Comparison of ENCODE assay signal across 8 cellular contexts in genomic region chr22:50507421-50507990, GRCh38. TPM values are rescaled to one million over a fixed set of nuclear protein-coding genes. Genes with fewer than 3 reads are reported as not detected.
DNase-seq lines count a peak whose midpoint lies in the region; ATAC-seq, FAIRE-seq and TF ChIP-seq lines count a peak whose summit lies in the region.

A gene with protein sequence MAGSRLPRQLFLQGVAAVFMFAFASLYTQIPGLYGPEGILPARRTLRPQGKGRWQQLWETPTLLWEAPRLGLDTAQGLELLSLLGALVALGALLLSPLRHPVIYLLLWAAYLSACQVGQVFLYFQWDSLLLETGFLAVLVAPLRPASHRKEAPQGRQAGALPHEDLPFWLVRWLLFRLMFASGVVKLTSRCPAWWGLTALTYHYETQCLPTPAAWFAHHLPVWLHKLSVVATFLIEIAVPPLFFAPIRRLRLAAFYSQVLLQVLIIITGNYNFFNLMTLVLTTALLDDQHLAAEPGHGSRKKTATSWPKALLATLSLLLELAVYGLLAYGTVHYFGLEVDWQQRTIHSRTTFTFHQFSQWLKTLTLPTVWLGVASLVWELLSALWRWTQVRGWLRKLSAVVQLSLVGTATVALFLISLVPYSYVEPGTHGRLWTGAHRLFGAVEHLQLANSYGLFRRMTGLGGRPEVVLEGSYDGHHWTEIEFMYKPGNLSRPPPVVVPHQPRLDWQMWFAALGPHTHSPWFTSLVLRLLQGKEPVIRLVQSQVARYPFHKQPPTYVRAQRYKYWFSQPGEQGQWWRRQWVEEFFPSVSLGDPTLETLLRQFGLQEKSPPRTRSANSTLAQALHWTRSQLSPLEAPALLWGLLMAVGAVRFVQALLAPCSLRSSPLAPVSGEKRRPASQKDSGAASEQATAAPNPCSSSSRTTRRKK (minus strand): TSS chr22:50507702. CDS start chr22:50507675, 27 bp downstream.

- H4K91ac ChIP-seq in H1 (replicated peaks; ENCODE audit: insufficient read length, low read length), result peak within 1 kb of the TSS; percentile 96

- H2BK20ac ChIP-seq in H1 (ENCODE audit: low read length), result no peak within 1 kb of the TSS

- peak within 1 kb of the TSS; percentile 100 for H4K8ac ChIP-seq in H1 (ENCODE audit: extremely low read depth, insufficient read depth, low read length)

- H3K36me3 ChIP-seq in H1 (ENCODE audit: control insufficient read depth in 2 of 4, insufficient read depth in 4 of 4, low read length in 3 of 4) (peaks cover 0 to 15% (median 0%) of the 10 kb centered on the region in 4 experiments; a peak in 3 of 8 replicates), mucosa of descending colon (ENCODE audit: low read depth) (peaks cover 6% of the 10 kb centered on the region)

- peaks cover 0 to 21% of the 10 kb centered on the region in 2 experiments for H4K20me1 ChIP-seq in H1 (replicated peaks in 1 of 2; ENCODE audit: control insufficient read depth in 1 of 2, insufficient read depth in 2 of 2, low read length in 2 of 2)

- no peak for TF ChIP-seq RAD21 in H1 (IDR thresholded peaks at IDR 0.05 in 1 of 2, conservative IDR thresholded peaks at IDR 0.05 in 1 of 2; ENCODE audit: low read depth in 2 of 2, low read length in 2 of 2)

- CTCF ChIA-PET in activated CD8-positive, alpha-beta memory T cell treated with anti-CD3 and anti-CD28 coated beads for 36 hours (lab: Charles Lee), result interaction anchor here (0.6 to 2.8 kb wide), 9 partner anchors 10 to 126 kb away, joined by 3 to 32 read pairs (median 4); partner anchors contain the start of genes SCO2 and SYCE3
- CTCF ChIA-PET in H1 (lab: Charles Lee; ENCODE audit: partially characterized antibody), result interaction anchor here (0.8 to 2.7 kb wide), 3 partner anchors 10 to 18 kb away, joined by 3 to 22 read pairs (median 4); partner anchors contain the start of gene SCO2

- no peak within 1 kb of the TSS for H2BK120ac ChIP-seq in H1 (replicated peaks; ENCODE audit: low read depth, low read length)

- TF ChIP-seq POLR2A in GM12892 (IDR thresholded peaks at IDR 0.05; ENCODE audit: low read depth, low read length), result peak; percentile 54; the same call in 1 of the 2 replicates
- TF ChIP-seq POLR2A in H1 (IDR thresholded peaks at IDR 0.05; ENCODE audit: control extremely low read depth in 1 of 2, low read depth in 2 of 2, low read length in 2 of 2), result no peak

- no peak within 1 kb of the TSS for H2BK12ac ChIP-seq in H1 (ENCODE audit: low read depth, low read length)

- H3K18ac ChIP-seq in H1 (ENCODE audit: extremely low read depth, low read length), result peak within 1 kb of the TSS; percentile 95

- WGBS in H1 (ENCODE audit: extremely low coverage in 1 of 2, insufficient coverage in 1 of 2, insufficient read length in 1 of 2, insufficient replicate concordance in 2 of 2, low coverage in 1 of 2, low lambda C conversion rate in 2 of 2, missing lambda C conversion rate in 1 of 2), 2 experiments, result 3% methylated on average over 8 of the region's 62 CpGs; no CpG with 5 or more reads in 1 of the 2 experiments

- TF ChIP-seq CTCF in H1 (IDR thresholded peaks at IDR 0.05; ENCODE audit: control extremely low read depth in 1 of 3, insufficient read depth in 1 of 3, low read depth in 1 of 3, low read length in 3 of 3), result no peak
- TF ChIP-seq CTCF in mucosa of descending colon (IDR thresholded peaks at IDR 0.05), result no peak

- peaks cover 2 to 8% (median 5%) of the 10 kb centered on the region in 4 experiments for H3K4me1 ChIP-seq in H1 (replicated peaks in 1 of 4; ENCODE audit: control insufficient read depth in 3 of 4, insufficient read depth in 4 of 4, low read length in 3 of 4)
- H3K4me1 ChIP-seq in mucosa of descending colon (ENCODE audit: low read depth), result peaks cover 19% of the 10 kb centered on the region

- no peak within 1 kb of the TSS for H3K4ac ChIP-seq in H1 (replicated peaks; ENCODE audit: insufficient read length, low read depth, low read length)

- no peak for TF ChIP-seq EP300 in H1 (IDR thresholded peaks at IDR 0.05; ENCODE audit: borderline replicate concordance in 1 of 2, low read depth in 2 of 2, low read length in 2 of 2)

- no peak within 1 kb of the TSS; the same call in 1 of the 2 replicates for H2BK15ac ChIP-seq in H1 (ENCODE audit: low read length)

- H3K9ac ChIP-seq in H1 (replicated peaks in 1 of 4; ENCODE audit: extremely low read depth in 1 of 4, low read depth in 3 of 4, low read length in 3 of 4), result peak within 1 kb of the TSS; percentile 92 to 98 (median 94)

- FAIRE-seq in GM12892 (lab: Jason Lieb, UNC), result no peak
- FAIRE-seq in H1 (lab: Jason Lieb, UNC), result no peak

- H2BK5ac ChIP-seq in H1 (ENCODE audit: low read depth, low read length), result peak within 1 kb of the TSS; percentile 98

- peak within 1 kb of the TSS; percentile 99 for H3K27ac ChIP-seq in H1 (ENCODE audit: low read depth, low read length)

- peak within 1 kb of the TSS; percentile 77 for H3K56ac ChIP-seq in H1 (replicated peaks; ENCODE audit: insufficient read length, low read depth, low read length)

- H3K14ac ChIP-seq in H1 (ENCODE audit: insufficient read length), result no peak within 1 kb of the TSS

- H3K9me3 ChIP-seq in H1 (ENCODE audit: insufficient read depth in 2 of 2, low read depth in 1 of 2, low read length in 1 of 2), result no peaks in the 10 kb centered on the region
- no peaks in the 10 kb centered on the region for H3K9me3 ChIP-seq in mucosa of descending colon

- peaks cover 0 to 24% of the 10 kb centered on the region in 2 experiments; a peak in 2 of 4 replicates for H3K79me2 ChIP-seq in H1 (ENCODE audit: control insufficient read depth in 1 of 2, insufficient read depth in 2 of 2, low read length in 2 of 2)

- no peaks in the 10 kb centered on the region for H3K27me3 ChIP-seq in H1 (replicated peaks in 1 of 4; ENCODE audit: control insufficient read depth in 3 of 4, extremely low read depth in 1 of 4, insufficient read depth in 3 of 4, low read length in 3 of 4)

- H4K5ac ChIP-seq in H1 (ENCODE audit: insufficient read length, low read depth, low read length), result peak within 1 kb of the TSS; percentile 99

- ATAC-seq in HG02642 (IDR thresholded peaks at IDR 0.05; ENCODE audit: poor library complexity, unreplicated experiment) (peak; percentile 66), mucosa of descending colon (peak; percentile 88)

- peak within 1 kb of the TSS; percentile 73 to 96 for H3K4me2 ChIP-seq in H1 (ENCODE audit: insufficient read depth in 1 of 2, low read depth in 2 of 2, low read length in 2 of 2)

- no peak within 1 kb of the TSS for H3K23ac ChIP-seq in H1 (ENCODE audit: insufficient read length)

- peaks cover 13% of the 10 kb centered on the region; the same call in 1 of the 2 replicates for H3K79me1 ChIP-seq in H1 (ENCODE audit: low read depth, low read length)

- no peak within 1 kb of the TSS for H2AK5ac ChIP-seq in H1 (ENCODE audit: low read depth, low read length)

- intact Hi-C loops in mucosa of descending colon (cut with DNase I, micrococcal nuclease), result no loop called here

- DNase-seq in GM12892 (ENCODE audit: insufficient read length) (peak; percentile 98), NCI-H2196 treated with DMSO at 0.1 percent for 48 hours (lab: John Stamatoyannopoulos, UW; ENCODE audit: unreplicated experiment) (peak; percentile 63), H1 (ENCODE audit: low read depth in 1 of 2, low spot score in 2 of 2) (peak in 1 of 2 experiments; percentile 92), mucosa of descending colon (peak; percentile 90 to 97 (median 96)), NCI-H2029 (lab: John Stamatoyannopoulos, UW) (no peak)
- peak; percentile 90 to 94 for DNase-seq in stimulated activated CD8-positive, alpha-beta memory T cell treated with anti-CD3 and anti-CD28 coated beads, Interleukin-2, amount 100 ng/mL, for 48 hours (ENCODE audit: low read depth in 2 of 2)

- peak within 1 kb of the TSS; percentile 98; the same call in 1 of the 2 replicates for H2AFZ ChIP-seq in H1 (ENCODE audit: low read length)

- POLR2A ChIA-PET in activated CD8-positive, alpha-beta memory T cell treated with anti-CD3 and anti-CD28 coated beads for 36 hours (lab: Charles Lee), result interaction anchor here (0.5 to 4.7 kb wide), 15 partner anchors 15 to 263 kb away, joined by 3 to 69 read pairs (median 3); partner anchors contain the start of genes ADM2, SCO2, SYCE3 and TUBGCP6
- POLR2A ChIA-PET in H1 (lab: Charles Lee; ENCODE audit: partially characterized antibody), result interaction anchor here (0.7 to 3.5 kb wide), 10 partner anchors 11 to 63 kb away, joined by 3 to 32 read pairs (median 4); partner anchors contain the start of gene SCO2

- H3K4me3 ChIP-seq in H1 (ENCODE audit: extremely low read depth in 1 of 4, insufficient read depth in 2 of 4, low read depth in 3 of 4, low read length in 4 of 4) (peak within 1 kb of the TSS; percentile 83 to 100 (median 90)), mucosa of descending colon (peak within 1 kb of the TSS; percentile 46)

- H3K23me2 ChIP-seq in H1 (ENCODE audit: low read depth, low read length), result peaks cover 11% of the 10 kb centered on the region; the same call in 1 of the 2 replicates

TF ChIP-seq in H1, 55 proteins besides CTCF, POLR2A, EP300 and RAD21 (continues in another document):
- TF ChIP-seq PHF8 (conservative IDR thresholded peaks at IDR 0.05; ENCODE audit: low read depth, low read length) (peak; percentile 72; the same call in 1 of the 2 replicates), SRF (IDR thresholded peaks at IDR 0.05; ENCODE audit: low read depth, low read length) (no peak), SIRT6 (IDR thresholded peaks at IDR 0.05; ENCODE audit: low read length) (no peak), YY1 (IDR thresholded peaks at IDR 0.05; ENCODE audit: low read depth, low read length) (peak; percentile 51; the same call in 1 of the 2 replicates), SAP30 (IDR thresholded peaks at IDR 0.05; ENCODE audit: insufficient read depth, insufficient replicate concordance, low read length) (peak; percentile 60)

RNA-seq across cellular contexts. Expression of the gene that starts here (rescaled TPM):
- 6.7 TPM for polyA plus RNA-seq in GM12892 (2012; ENCODE audit: missing spikeins)
- total RNA-seq in activated CD8-positive, alpha-beta memory T cell treated with anti-CD3 and anti-CD28 coated beads for 36 hours, result 10 to 100 TPM; 78.2 to 78.4 TPM
- 31.3 and 34.3 TPM in 2 replicates for total RNA-seq in H1 (2021; fragmentation: NEBNext Ultra II Directional; extraction: Animal tissue kit (Norgen Biotek cat#: 25700))
- polyA plus RNA-seq in H1 (2011; rRNA removed), result 62.9 and 80.4 TPM in 2 replicates
- 49.9 TPM for polyA plus RNA-seq in H1 (2011; cell fraction: cytosol; rRNA removed)
- polyA plus RNA-seq in H1 (2011; cell fraction: nucleus; rRNA removed), result 250 TPM
- 18.2 to 38.1 TPM (median 36.3 TPM) in 4 replicates for polyA plus RNA-seq in H1 (2012, experiment 1 of 2)
- 28.8 TPM for polyA plus RNA-seq in H1 (2012, experiment 2 of 2)
- polyA plus RNA-seq in H1 (2013, experiment 1 of 2), result 42.9 TPM
- polyA plus RNA-seq in H1 (2013, experiment 2 of 2), result 40.7 TPM
- polyA minus RNA-seq in H1 (2011; rRNA and poly(A)+ RNA removed), result 11.2 and 19.4 TPM in 2 replicates
- 26.9 TPM for polyA minus RNA-seq in H1 (2011; cell fraction: cytosol; rRNA and poly(A)+ RNA removed)
- polyA minus RNA-seq in H1 (2011; cell fraction: nucleus; rRNA and poly(A)+ RNA removed), result 43.0 TPM
- total RNA-seq in mucosa of descending colon, result 10 to 100 TPM; 57.8 to 66.4 (median 60.7) TPM
